ENCODE assay signal across 1 cellular context in genomic region chr19:8738377-8738776, GRCh38.
TF ChIP-seq lines count a peak whose summit lies in the region.

No MANE protein-coding gene starts in this region.

TF ChIP-seq in HEK293, 187 proteins besides CTCF, POLR2A, EP300 and RAD21 (continued from another document):
- TF ChIP-seq ZNF518A (tag by site-specific recombination; conservative IDR thresholded peaks at IDR 0.05; ENCODE audit: low read depth): peak; percentile 56; the same call in 1 of the 2 replicates
- TF ChIP-seq ZNF426 (tag by site-specific recombination; IDR thresholded peaks at IDR 0.05): peak; percentile 39
- no peak for TF ChIP-seq ZNF704 (tag by site-specific recombination; IDR thresholded peaks at IDR 0.05)
- TF ChIP-seq ZNF221 (tag by site-specific recombination; IDR thresholded peaks at IDR 0.05; ENCODE audit: borderline replicate concordance): no peak
- 0 out of 2 replicates have a peak, but pooled peaks have one; percentile 14 for TF ChIP-seq ZNF654 (tag by site-specific recombination; IDR thresholded peaks at IDR 0.05; ENCODE audit: low read depth)
- TF ChIP-seq ZNF701 (tag by site-specific recombination; IDR thresholded peaks at IDR 0.05): no peak
- TF ChIP-seq ZNF623 (tag by site-specific recombination; IDR thresholded peaks at IDR 0.05): peak; percentile 31; the same call in 1 of the 2 replicates
- no peak for TF ChIP-seq GLI4 (tag by site-specific recombination; IDR thresholded peaks at IDR 0.05)
- TF ChIP-seq ZXDB (tag by site-specific recombination; IDR thresholded peaks at IDR 0.05): no peak
- TF ChIP-seq KLF7 (tag by site-specific recombination; IDR thresholded peaks at IDR 0.05; ENCODE audit: borderline replicate concordance): no peak
- no peak for TF ChIP-seq ZNF23 (tag by site-specific recombination; IDR thresholded peaks at IDR 0.05; ENCODE audit: borderline replicate concordance)
